1 cellular context compared by ENCODE assay signal in genomic region chr17:72502111-72502939, GRCh38.
TF ChIP-seq lines count a peak whose summit lies in the region.

No MANE protein-coding gene starts in this region.

TF ChIP-seq in HepG2, 621 proteins besides CTCF, POLR2A, EP300 and RAD21 (continued from another document and continues in another):
- peak; percentile 64; the same call in 1 of the 2 replicates for TF ChIP-seq TFDP2 (CRISPR knock-in tag; IDR thresholded peaks at IDR 0.05)
- TF ChIP-seq NCOA1 (CRISPR knock-in tag; IDR thresholded peaks at IDR 0.05), result peak; percentile 67; the same call in 1 of the 2 replicates
- TF ChIP-seq MATR3 (CRISPR knock-in tag; IDR thresholded peaks at IDR 0.05), result no peak
- peak; percentile 74 for TF ChIP-seq ZFP90 (CRISPR knock-in tag; IDR thresholded peaks at IDR 0.05; ENCODE audit: borderline replicate concordance)
- no peak; the same call in 1 of the 2 replicates for TF ChIP-seq GMEB1 (CRISPR knock-in tag; IDR thresholded peaks at IDR 0.05; ENCODE audit: borderline replicate concordance)
- TF ChIP-seq ZFP82 (CRISPR knock-in tag; IDR thresholded peaks at IDR 0.05; ENCODE audit: borderline replicate concordance), result no peak
- TF ChIP-seq CHCHD3 (CRISPR knock-in tag; IDR thresholded peaks at IDR 0.05), result no peak
- TF ChIP-seq GLMP (CRISPR knock-in tag; IDR thresholded peaks at IDR 0.05; ENCODE audit: borderline replicate concordance), result no peak
- no peak for TF ChIP-seq PAWR (CRISPR knock-in tag; IDR thresholded peaks at IDR 0.05; ENCODE audit: borderline replicate concordance)
- peak; percentile 8 to 38; a peak in 2 of 4 replicates for TF ChIP-seq HMGXB4 (CRISPR knock-in tag; IDR thresholded peaks at IDR 0.05; ENCODE audit: borderline replicate concordance in 1 of 2, low read depth in 1 of 2)
- TF ChIP-seq ZNF136 (CRISPR knock-in tag; IDR thresholded peaks at IDR 0.05; ENCODE audit: low read depth), result 0 out of 2 replicates have a peak, but pooled peaks have one; percentile 56
- TF ChIP-seq KLF12 (CRISPR knock-in tag; IDR thresholded peaks at IDR 0.05; ENCODE audit: borderline replicate concordance), result peak; percentile 65; the same call in 1 of the 2 replicates
- 0 out of 2 replicates have a peak, but pooled peaks have one; percentile 5 for TF ChIP-seq ZIK1 (CRISPR knock-in tag; IDR thresholded peaks at IDR 0.05; ENCODE audit: borderline replicate concordance, low read depth)
- TF ChIP-seq ZNF609 (CRISPR knock-in tag; IDR thresholded peaks at IDR 0.05; ENCODE audit: borderline replicate concordance), result peak; percentile 70
- peak; percentile 81 for TF ChIP-seq TARDBP (CRISPR knock-in tag; IDR thresholded peaks at IDR 0.05)
- no peak for TF ChIP-seq HNRNPK (IDR thresholded peaks at IDR 0.05; ENCODE audit: low read depth, low read length, poor library complexity, severe bottlenecking)
- TF ChIP-seq ZNF691 (CRISPR knock-in tag; IDR thresholded peaks at IDR 0.05; ENCODE audit: borderline replicate concordance, low read depth), result no peak
- TF ChIP-seq AKNA (CRISPR knock-in tag; IDR thresholded peaks at IDR 0.05; ENCODE audit: borderline replicate concordance), result no peak
- no peak; the same call in 1 of the 2 replicates for TF ChIP-seq ZNF749 (CRISPR knock-in tag; IDR thresholded peaks at IDR 0.05; ENCODE audit: borderline replicate concordance)
- peak; percentile 64; the same call in 1 of the 2 replicates for TF ChIP-seq ZNF740 (CRISPR knock-in tag; IDR thresholded peaks at IDR 0.05)
- TF ChIP-seq NR0B2 (CRISPR knock-in tag; IDR thresholded peaks at IDR 0.05), result peak; percentile 68; the same call in 1 of the 2 replicates
- TF ChIP-seq LCORL (IDR thresholded peaks at IDR 0.05), result no peak
- peak; percentile 57; the same call in 1 of the 2 replicates for TF ChIP-seq LCORL (CRISPR knock-in tag; IDR thresholded peaks at IDR 0.05)
- TF ChIP-seq ZBTB7A (CRISPR knock-in tag; IDR thresholded peaks at IDR 0.05), result peak; percentile 83; the same call in 1 of the 2 replicates
- peak; percentile 33 for TF ChIP-seq PTBP1 (IDR thresholded peaks at IDR 0.05; ENCODE audit: low read depth, low read length, poor library complexity, severe bottlenecking)
- peak; percentile 49 for TF ChIP-seq PHF5A (CRISPR knock-in tag; IDR thresholded peaks at IDR 0.05; ENCODE audit: low read depth, unreplicated experiment)
- TF ChIP-seq MLLT10 (CRISPR knock-in tag; IDR thresholded peaks at IDR 0.05), result no peak
- peak; percentile 41; the same call in 1 of the 2 replicates for TF ChIP-seq ZNF724P (CRISPR knock-in tag; IDR thresholded peaks at IDR 0.05; ENCODE audit: borderline replicate concordance)
- TF ChIP-seq ERF (CRISPR knock-in tag; IDR thresholded peaks at IDR 0.05), result no peak
- TF ChIP-seq CENPBD1 (CRISPR knock-in tag; IDR thresholded peaks at IDR 0.05; ENCODE audit: borderline replicate concordance, low read depth), result no peak
- TF ChIP-seq ZBTB43 (CRISPR knock-in tag; conservative IDR thresholded peaks at IDR 0.05), result 0 out of 2 replicates have a peak, but pooled peaks have one; percentile 47
- peak; percentile 85; the same call in 1 of the 2 replicates for TF ChIP-seq TFDP1 (CRISPR knock-in tag; IDR thresholded peaks at IDR 0.05; ENCODE audit: borderline replicate concordance)
- TF ChIP-seq ZKSCAN5 (CRISPR knock-in tag; IDR thresholded peaks at IDR 0.05), result no peak
- TF ChIP-seq RELA (CRISPR knock-in tag; IDR thresholded peaks at IDR 0.05), result no peak
- no peak for TF ChIP-seq RBAK (CRISPR knock-in tag; IDR thresholded peaks at IDR 0.05)
- TF ChIP-seq TCF7 (IDR thresholded peaks at IDR 0.05; ENCODE audit: low read depth), result peak; percentile 69
- TF ChIP-seq ZNF274 (CRISPR knock-in tag; IDR thresholded peaks at IDR 0.05), result no peak
